Comparison of ENCODE assay signal across 2 cellular contexts in the genomic region with DNA sequence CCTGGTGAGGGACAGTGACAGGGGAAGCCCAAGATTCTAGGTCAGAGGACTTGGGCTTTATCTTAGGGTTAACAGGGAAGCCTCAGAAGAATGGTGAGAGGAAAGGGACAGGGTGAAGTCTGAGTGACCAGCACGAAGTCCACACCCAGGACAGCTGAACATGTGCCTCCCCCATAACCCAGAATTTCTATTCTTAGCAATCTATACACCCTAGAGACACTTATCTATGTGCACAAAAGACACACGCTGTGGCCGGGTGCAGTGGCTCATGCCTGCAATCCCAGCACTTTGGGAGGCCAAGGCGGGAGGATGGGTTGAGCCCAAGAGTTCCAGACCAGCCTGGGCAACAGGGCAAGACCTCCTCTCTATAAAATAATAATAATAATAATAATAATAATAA.
TF ChIP-seq lines count a peak whose summit lies in the region.

No MANE protein-coding gene starts in this region.

TF ChIP-seq in IMR-90, 13 proteins besides CTCF, POLR2A, EP300 and RAD21:
- no peak for TF ChIP-seq RFX5 (IDR thresholded peaks at IDR 0.05; ENCODE audit: low read depth, low read length)
- TF ChIP-seq SMC3 (IDR thresholded peaks at IDR 0.05; ENCODE audit: low read depth, low read length): no peak
- TF ChIP-seq MAFK (IDR thresholded peaks at IDR 0.05; ENCODE audit: low read depth, low read length): no peak
- TF ChIP-seq FOS (IDR thresholded peaks at IDR 0.05; ENCODE audit: low read depth, low read length): no peak
- TF ChIP-seq MXI1 (IDR thresholded peaks at IDR 0.05; ENCODE audit: borderline replicate concordance, low read depth, low read length): no peak
- no peak for TF ChIP-seq CHD1 (IDR thresholded peaks at IDR 0.05; ENCODE audit: low read depth, low read length)
- no peak for TF ChIP-seq CEBPB (IDR thresholded peaks at IDR 0.05; ENCODE audit: low read depth, low read length)
- TF ChIP-seq NFE2L2 (IDR thresholded peaks at IDR 0.05; ENCODE audit: low read depth, low read length): no peak
- no peak for TF ChIP-seq RCOR1 (IDR thresholded peaks at IDR 0.05; ENCODE audit: insufficient replicate concordance, low read length)
- TF ChIP-seq, protein P1, sequence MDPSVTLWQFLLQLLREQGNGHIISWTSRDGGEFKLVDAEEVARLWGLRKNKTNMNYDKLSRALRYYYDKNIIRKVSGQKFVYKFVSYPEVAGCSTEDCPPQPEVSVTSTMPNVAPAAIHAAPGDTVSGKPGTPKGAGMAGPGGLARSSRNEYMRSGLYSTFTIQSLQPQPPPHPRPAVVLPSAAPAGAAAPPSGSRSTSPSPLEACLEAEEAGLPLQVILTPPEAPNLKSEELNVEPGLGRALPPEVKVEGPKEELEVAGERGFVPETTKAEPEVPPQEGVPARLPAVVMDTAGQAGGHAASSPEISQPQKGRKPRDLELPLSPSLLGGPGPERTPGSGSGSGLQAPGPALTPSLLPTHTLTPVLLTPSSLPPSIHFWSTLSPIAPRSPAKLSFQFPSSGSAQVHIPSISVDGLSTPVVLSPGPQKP (IDR thresholded peaks at IDR 0.05; ENCODE audit: borderline replicate concordance, low read depth, low read length): no peak
- no peak for TF ChIP-seq MAZ (IDR thresholded peaks at IDR 0.05; ENCODE audit: borderline replicate concordance, low read depth, low read length)
- TF ChIP-seq BHLHE40 (IDR thresholded peaks at IDR 0.05; ENCODE audit: low read depth, low read length): no peak
- TF ChIP-seq, protein P2, sequence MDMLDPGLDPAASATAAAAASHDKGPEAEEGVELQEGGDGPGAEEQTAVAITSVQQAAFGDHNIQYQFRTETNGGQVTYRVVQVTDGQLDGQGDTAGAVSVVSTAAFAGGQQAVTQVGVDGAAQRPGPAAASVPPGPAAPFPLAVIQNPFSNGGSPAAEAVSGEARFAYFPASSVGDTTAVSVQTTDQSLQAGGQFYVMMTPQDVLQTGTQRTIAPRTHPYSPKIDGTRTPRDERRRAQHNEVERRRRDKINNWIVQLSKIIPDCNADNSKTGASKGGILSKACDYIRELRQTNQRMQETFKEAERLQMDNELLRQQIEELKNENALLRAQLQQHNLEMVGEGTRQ (IDR thresholded peaks at IDR 0.05; ENCODE audit: low read depth, low read length): no peak

TF ChIP-seq in H1, 55 proteins besides CTCF, POLR2A, EP300 and RAD21:
- TF ChIP-seq RXRA (IDR thresholded peaks at IDR 0.05; ENCODE audit: insufficient read depth, low read depth, low read length): no peak
- no peak for TF ChIP-seq TCF12 (IDR thresholded peaks at IDR 0.05; ENCODE audit: low read depth, low read length)
- no peak for TF ChIP-seq SP2 (IDR thresholded peaks at IDR 0.05; ENCODE audit: low read length)
- no peak for TF ChIP-seq PHF8 (conservative IDR thresholded peaks at IDR 0.05; ENCODE audit: low read depth, low read length)
- no peak for TF ChIP-seq KDM5A (IDR thresholded peaks at IDR 0.05; ENCODE audit: low read length)
- TF ChIP-seq, protein P3, sequence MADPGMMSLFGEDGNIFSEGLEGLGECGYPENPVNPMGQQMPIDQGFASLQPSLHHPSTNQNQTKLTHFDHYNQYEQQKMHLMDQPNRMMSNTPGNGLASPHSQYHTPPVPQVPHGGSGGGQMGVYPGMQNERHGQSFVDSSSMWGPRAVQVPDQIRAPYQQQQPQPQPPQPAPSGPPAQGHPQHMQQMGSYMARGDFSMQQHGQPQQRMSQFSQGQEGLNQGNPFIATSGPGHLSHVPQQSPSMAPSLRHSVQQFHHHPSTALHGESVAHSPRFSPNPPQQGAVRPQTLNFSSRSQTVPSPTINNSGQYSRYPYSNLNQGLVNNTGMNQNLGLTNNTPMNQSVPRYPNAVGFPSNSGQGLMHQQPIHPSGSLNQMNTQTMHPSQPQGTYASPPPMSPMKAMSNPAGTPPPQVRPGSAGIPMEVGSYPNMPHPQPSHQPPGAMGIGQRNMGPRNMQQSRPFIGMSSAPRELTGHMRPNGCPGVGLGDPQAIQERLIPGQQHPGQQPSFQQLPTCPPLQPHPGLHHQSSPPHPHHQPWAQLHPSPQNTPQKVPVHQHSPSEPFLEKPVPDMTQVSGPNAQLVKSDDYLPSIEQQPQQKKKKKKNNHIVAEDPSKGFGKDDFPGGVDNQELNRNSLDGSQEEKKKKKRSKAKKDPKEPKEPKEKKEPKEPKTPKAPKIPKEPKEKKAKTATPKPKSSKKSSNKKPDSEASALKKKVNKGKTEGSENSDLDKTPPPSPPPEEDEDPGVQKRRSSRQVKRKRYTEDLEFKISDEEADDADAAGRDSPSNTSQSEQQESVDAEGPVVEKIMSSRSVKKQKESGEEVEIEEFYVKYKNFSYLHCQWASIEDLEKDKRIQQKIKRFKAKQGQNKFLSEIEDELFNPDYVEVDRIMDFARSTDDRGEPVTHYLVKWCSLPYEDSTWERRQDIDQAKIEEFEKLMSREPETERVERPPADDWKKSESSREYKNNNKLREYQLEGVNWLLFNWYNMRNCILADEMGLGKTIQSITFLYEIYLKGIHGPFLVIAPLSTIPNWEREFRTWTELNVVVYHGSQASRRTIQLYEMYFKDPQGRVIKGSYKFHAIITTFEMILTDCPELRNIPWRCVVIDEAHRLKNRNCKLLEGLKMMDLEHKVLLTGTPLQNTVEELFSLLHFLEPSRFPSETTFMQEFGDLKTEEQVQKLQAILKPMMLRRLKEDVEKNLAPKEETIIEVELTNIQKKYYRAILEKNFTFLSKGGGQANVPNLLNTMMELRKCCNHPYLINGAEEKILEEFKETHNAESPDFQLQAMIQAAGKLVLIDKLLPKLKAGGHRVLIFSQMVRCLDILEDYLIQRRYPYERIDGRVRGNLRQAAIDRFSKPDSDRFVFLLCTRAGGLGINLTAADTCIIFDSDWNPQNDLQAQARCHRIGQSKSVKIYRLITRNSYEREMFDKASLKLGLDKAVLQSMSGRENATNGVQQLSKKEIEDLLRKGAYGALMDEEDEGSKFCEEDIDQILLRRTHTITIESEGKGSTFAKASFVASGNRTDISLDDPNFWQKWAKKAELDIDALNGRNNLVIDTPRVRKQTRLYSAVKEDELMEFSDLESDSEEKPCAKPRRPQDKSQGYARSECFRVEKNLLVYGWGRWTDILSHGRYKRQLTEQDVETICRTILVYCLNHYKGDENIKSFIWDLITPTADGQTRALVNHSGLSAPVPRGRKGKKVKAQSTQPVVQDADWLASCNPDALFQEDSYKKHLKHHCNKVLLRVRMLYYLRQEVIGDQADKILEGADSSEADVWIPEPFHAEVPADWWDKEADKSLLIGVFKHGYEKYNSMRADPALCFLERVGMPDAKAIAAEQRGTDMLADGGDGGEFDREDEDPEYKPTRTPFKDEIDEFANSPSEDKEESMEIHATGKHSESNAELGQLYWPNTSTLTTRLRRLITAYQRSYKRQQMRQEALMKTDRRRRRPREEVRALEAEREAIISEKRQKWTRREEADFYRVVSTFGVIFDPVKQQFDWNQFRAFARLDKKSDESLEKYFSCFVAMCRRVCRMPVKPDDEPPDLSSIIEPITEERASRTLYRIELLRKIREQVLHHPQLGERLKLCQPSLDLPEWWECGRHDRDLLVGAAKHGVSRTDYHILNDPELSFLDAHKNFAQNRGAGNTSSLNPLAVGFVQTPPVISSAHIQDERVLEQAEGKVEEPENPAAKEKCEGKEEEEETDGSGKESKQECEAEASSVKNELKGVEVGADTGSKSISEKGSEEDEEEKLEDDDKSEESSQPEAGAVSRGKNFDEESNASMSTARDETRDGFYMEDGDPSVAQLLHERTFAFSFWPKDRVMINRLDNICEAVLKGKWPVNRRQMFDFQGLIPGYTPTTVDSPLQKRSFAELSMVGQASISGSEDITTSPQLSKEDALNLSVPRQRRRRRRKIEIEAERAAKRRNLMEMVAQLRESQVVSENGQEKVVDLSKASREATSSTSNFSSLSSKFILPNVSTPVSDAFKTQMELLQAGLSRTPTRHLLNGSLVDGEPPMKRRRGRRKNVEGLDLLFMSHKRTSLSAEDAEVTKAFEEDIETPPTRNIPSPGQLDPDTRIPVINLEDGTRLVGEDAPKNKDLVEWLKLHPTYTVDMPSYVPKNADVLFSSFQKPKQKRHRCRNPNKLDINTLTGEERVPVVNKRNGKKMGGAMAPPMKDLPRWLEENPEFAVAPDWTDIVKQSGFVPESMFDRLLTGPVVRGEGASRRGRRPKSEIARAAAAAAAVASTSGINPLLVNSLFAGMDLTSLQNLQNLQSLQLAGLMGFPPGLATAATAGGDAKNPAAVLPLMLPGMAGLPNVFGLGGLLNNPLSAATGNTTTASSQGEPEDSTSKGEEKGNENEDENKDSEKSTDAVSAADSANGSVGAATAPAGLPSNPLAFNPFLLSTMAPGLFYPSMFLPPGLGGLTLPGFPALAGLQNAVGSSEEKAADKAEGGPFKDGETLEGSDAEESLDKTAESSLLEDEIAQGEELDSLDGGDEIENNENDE (IDR thresholded peaks at IDR 0.05; ENCODE audit: insufficient replicate concordance, low read length): no peak
- TF ChIP-seq, protein P4, sequence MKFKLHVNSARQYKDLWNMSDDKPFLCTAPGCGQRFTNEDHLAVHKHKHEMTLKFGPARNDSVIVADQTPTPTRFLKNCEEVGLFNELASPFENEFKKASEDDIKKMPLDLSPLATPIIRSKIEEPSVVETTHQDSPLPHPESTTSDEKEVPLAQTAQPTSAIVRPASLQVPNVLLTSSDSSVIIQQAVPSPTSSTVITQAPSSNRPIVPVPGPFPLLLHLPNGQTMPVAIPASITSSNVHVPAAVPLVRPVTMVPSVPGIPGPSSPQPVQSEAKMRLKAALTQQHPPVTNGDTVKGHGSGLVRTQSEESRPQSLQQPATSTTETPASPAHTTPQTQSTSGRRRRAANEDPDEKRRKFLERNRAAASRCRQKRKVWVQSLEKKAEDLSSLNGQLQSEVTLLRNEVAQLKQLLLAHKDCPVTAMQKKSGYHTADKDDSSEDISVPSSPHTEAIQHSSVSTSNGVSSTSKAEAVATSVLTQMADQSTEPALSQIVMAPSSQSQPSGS (IDR thresholded peaks at IDR 0.05; ENCODE audit: low read length): no peak
- TF ChIP-seq CEBPB (IDR thresholded peaks at IDR 0.05; ENCODE audit: low read depth, low read length): no peak
